In genomic region chr3:16828815-16829214, GRCh38 we compare ENCODE assay signal across 8 cellular contexts. TPM values are rescaled to one million over a fixed set of nuclear protein-coding genes. Genes with fewer than 3 reads are reported as not detected.
DNase-seq lines count a peak whose midpoint lies in the region; ATAC-seq, FAIRE-seq and TF ChIP-seq lines count a peak whose summit lies in the region.

No MANE protein-coding gene starts in this region.

- peak; percentile 52 for TF ChIP-seq CTCF in C4-2B (conservative IDR thresholded peaks at IDR 0.05)
- TF ChIP-seq CTCF in kidney epithelial cell (IDR thresholded peaks at IDR 0.05; ENCODE audit: insufficient read depth, low read length, poor library complexity, severe bottlenecking), result peak; percentile 28

- H3K27me3 ChIP-seq in kidney epithelial cell (ENCODE audit: control insufficient read depth, insufficient read depth, low read length), result no peaks in the 10 kb centered on the region

- ATAC-seq in HG03521 (IDR thresholded peaks at IDR 0.05; ENCODE audit: unreplicated experiment), result no peak

- no peak overlapping the region for H3K27ac ChIP-seq in C4-2B

- peak; percentile 12 for DNase-seq in GM19239 (ENCODE audit: insufficient read length, low spot score)
- peak; percentile 1 for DNase-seq in NCI-H460 (ENCODE audit: extremely low read depth, low read depth)
- DNase-seq in activated effector memory CD4-positive, alpha-beta T cell treated with anti-CD3 and anti-CD28 coated beads, Interleukin-2, amount 50 U/mL, for 16 hours, result peak; percentile 79
- no peak for DNase-seq in kidney epithelial cell (ENCODE audit: low read depth)
- DNase-seq in AG08396 (ENCODE audit: low spot score), result no peak
- no peak for DNase-seq in DMS153 (lab: John Stamatoyannopoulos, UW)

- no peak for FAIRE-seq in GM19239 (lab: Jason Lieb, UNC)

- H3K36me3 ChIP-seq in kidney epithelial cell (ENCODE audit: control insufficient read depth, insufficient read depth, low read length), result no peaks in the 10 kb centered on the region

- no peak overlapping the region for H3K4me3 ChIP-seq in kidney epithelial cell (ENCODE audit: low read depth, low read length)

RNA-seq across cellular contexts. Expression of gene PLCL2, which starts 55.9 kb away (rescaled TPM):
- 3.5 and 3.8 TPM in 2 replicates for total RNA-seq in NCI-H460 (2014; rRNA removed; shearing (Covaris generic))
- 0.65 and 1.0 TPM in 2 replicates for polyA plus RNA-seq in NCI-H460 (2014; cell fraction: nucleus; rRNA removed)
- 2.5 and 3.4 TPM in 2 replicates for total RNA-seq in kidney epithelial cell

Comparison
In these comparisons a context has a peak if more than half of its experiments do, and no peak if none do; other contexts are left out.
1. DNase-seq: peak in GM19239 (single experiment), NCI-H460 (single experiment) and activated effector memory CD4-positive, alpha-beta T cell treated with anti-CD3 and anti-CD28 coated beads, Interleukin-2, amount 50 U/mL, for 16 hours (single experiment); none in kidney epithelial cell (single experiment), AG08396 (single experiment) and DMS153 (single experiment).